In the genomic region with DNA sequence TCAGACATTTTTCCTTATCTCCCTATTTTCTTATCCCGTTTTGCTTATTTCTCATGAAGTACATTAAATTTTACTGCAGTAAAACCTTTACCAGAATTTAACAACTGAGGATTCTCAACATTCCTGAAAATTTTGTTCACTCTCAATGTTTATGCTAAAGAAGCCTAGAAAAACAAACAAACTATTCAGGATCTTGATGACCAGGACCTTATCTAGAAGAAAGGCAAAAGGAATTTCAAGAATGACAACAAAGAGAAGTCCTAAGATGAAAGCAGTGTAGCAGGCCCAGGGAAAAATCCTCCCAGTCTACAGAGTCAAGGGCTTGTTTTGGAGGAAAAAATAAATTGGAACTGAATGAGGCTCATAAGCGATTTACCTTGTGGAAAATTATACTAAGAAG, we compare ENCODE assay signal across 18 cellular contexts.
A peak's percentile ranks its signal among the peaks of the same experiment; 100 is the strongest.
DNase-seq lines count a peak whose midpoint lies in the region; ATAC-seq, FAIRE-seq and TF ChIP-seq lines count a peak whose summit lies in the region.
"Had no signal": no experiment of that assay in that cellular context is flagged by ENCODE, and none has a peak within 500 bp of the region (broad histone marks: within the 10 kb centered on the region; RNA-seq: fewer than 3 reads in every experiment).

No MANE protein-coding gene starts in this region.

- ATAC-seq in A549 (no peak), upper lobe of left lung (ENCODE audit: low FRiP score in 2 of 2) (no peak)
- ATAC-seq: gastrocnemius medialis had no signal

- H3K9me3 ChIP-seq in A549 = no peaks in the 10 kb centered on the region
- H3K9me3 ChIP-seq in HUES48 (ENCODE audit: control insufficient read depth, insufficient read depth, low read length) = peaks cover 4% of the 10 kb centered on the region; the same call in 1 of the 2 replicates
- no peaks in the 10 kb centered on the region for H3K9me3 ChIP-seq in upper lobe of left lung
- peaks cover 0 to 19% (median 2%) of the 10 kb centered on the region in 4 donors for H3K9me3 ChIP-seq in tibial nerve
- H3K9me3 ChIP-seq: gastrocnemius medialis had no signal

- FAIRE-seq in A549 (lab: Jason Lieb, UNC) = no peak
- FAIRE-seq: A204.1 had no signal

- no peak overlapping the region for H3K4me3 ChIP-seq in A549
- no peak overlapping the region for H3K4me3 ChIP-seq in HUES48 (ENCODE audit: low read depth, low read length)
- H3K4me3 ChIP-seq in choroid plexus epithelial cell (ENCODE audit: low read depth, low read length) = no peak overlapping the region
- no peak overlapping the region for H3K4me3 ChIP-seq in upper lobe of left lung
- no peak overlapping the region for H3K4me3 ChIP-seq in tibial nerve
- H3K4me3 ChIP-seq: dorsolateral prefrontal cortex, gastrocnemius medialis, left ventricle myocardium inferior had no signal

- TF ChIP-seq EP300 in A549 (IDR thresholded peaks at IDR 0.05) = no peak
- TF ChIP-seq EP300 in upper lobe of left lung (IDR thresholded peaks at IDR 0.05) = no peak
- TF ChIP-seq EP300 in tibial nerve (IDR thresholded peaks at IDR 0.05) = no peak

- H3K36me3 ChIP-seq in HUES48 (ENCODE audit: control insufficient read depth, insufficient read depth, low read length) = no peaks in the 10 kb centered on the region
- H3K36me3 ChIP-seq in upper lobe of left lung = no peaks in the 10 kb centered on the region
- no peaks in the 10 kb centered on the region for H3K36me3 ChIP-seq in tibial nerve
- H3K36me3 ChIP-seq: gastrocnemius medialis, left ventricle myocardium inferior had no signal

- CTCF ChIA-PET in A549 (lab: Yijun Ruan, JAX) = no interaction called here

- DNase-seq in A549 (ENCODE audit: low read depth in 1 of 2, low spot score in 1 of 2) (no peak), choroid plexus epithelial cell (ENCODE audit: low read depth) (peak; percentile 86), kidney glomerular epithelial cell (lab: John Stamatoyannopoulos, UW) (peak; percentile 78), upper lobe of left lung (no peak), tibial nerve (ENCODE audit: low spot score in 2 of 2) (no peak), SIG-M5 treated with dmso at 0.1 percent for 504 hours (lab: John Stamatoyannopoulos, UW; ENCODE audit: unreplicated experiment) (no peak), AG08395 (ENCODE audit: low spot score) (no peak)
- DNase-seq: activated CD4-positive, alpha-beta T cell treated with anti-CD3 and anti-CD28 coated beads for 1 hour; activated naive CD8-positive, alpha-beta T cell treated with anti-CD3 and anti-CD28 coated beads, Interleukin-2, amount 10 ng/mL, durations not matched to agents 7 days and 5 days; COR-L47; dorsolateral prefrontal cortex; gastrocnemius medialis; left ventricle myocardium inferior; NCI-H1105 treated with DMSO at 0.1 percent for 48 hours; NCI-H345; substantia nigra had no signal

- no peaks in the 10 kb centered on the region for H3K4me1 ChIP-seq in A549
- peaks cover 22% of the 10 kb centered on the region for H3K4me1 ChIP-seq in HUES48 (ENCODE audit: control insufficient read depth, insufficient read depth, low read length)
- no peaks in the 10 kb centered on the region for H3K4me1 ChIP-seq in upper lobe of left lung
- no peaks in the 10 kb centered on the region for H3K4me1 ChIP-seq in tibial nerve
- H3K4me1 ChIP-seq: gastrocnemius medialis, left ventricle myocardium inferior had no signal

- POLR2A ChIA-PET in A549 (lab: Yijun Ruan, JAX) = no interaction called here

- TF ChIP-seq POLR2A in A549 (IDR thresholded peaks at IDR 0.05; ENCODE audit: low read length) (no peak), upper lobe of left lung (IDR thresholded peaks at IDR 0.05) (no peak), tibial nerve (IDR thresholded peaks at IDR 0.05) (no peak)

- no peak for TF ChIP-seq RAD21 in A549 (conservative IDR thresholded peaks at IDR 0.05 in 1 of 2, IDR thresholded peaks at IDR 0.05 in 1 of 2)

- TF ChIP-seq CTCF in A549 (IDR thresholded peaks at IDR 0.05) (no peak), choroid plexus epithelial cell (conservative IDR thresholded peaks at IDR 0.05; ENCODE audit: low read depth, low read length) (no peak), upper lobe of left lung (IDR thresholded peaks at IDR 0.05) (no peak), tibial nerve (IDR thresholded peaks at IDR 0.05) (no peak)

- H3K4me2 ChIP-seq in A549 = peak overlapping the region; percentile 14; the same call in 1 of the 3 replicates

- 6% methylated on average over 2 of the region's 2 CpGs for WGBS in A549 (ENCODE audit: missing lambda C conversion rate)
- 14 to 29% methylated on average over 2 of the region's 2 CpGs for WGBS in upper lobe of left lung, 2 donors
- WGBS in tibial nerve, 2 donors = 22 to 40% methylated on average over 2 of the region's 2 CpGs

- H3K9ac ChIP-seq in HUES48 (ENCODE audit: low read depth, low read length) = no peak overlapping the region

- H3K27ac ChIP-seq in A549 = no peak overlapping the region
- peak overlapping the region; percentile 48 for H3K27ac ChIP-seq in HUES48 (ENCODE audit: low read depth, low read length)
- no peak overlapping the region for H3K27ac ChIP-seq in upper lobe of left lung
- H3K27ac ChIP-seq in tibial nerve = no peak overlapping the region
- H3K27ac ChIP-seq: dorsolateral prefrontal cortex, gastrocnemius medialis, left ventricle myocardium inferior had no signal

- H3K27me3 ChIP-seq in HUES48 (ENCODE audit: control insufficient read depth, insufficient read depth, low read length) (no peaks in the 10 kb centered on the region), upper lobe of left lung (no peaks in the 10 kb centered on the region), tibial nerve (no peaks in the 10 kb centered on the region)
- H3K27me3 ChIP-seq: dorsolateral prefrontal cortex, gastrocnemius medialis had no signal

TF ChIP-seq in A549, 52 proteins besides CTCF, POLR2A, EP300 and RAD21:
- TF ChIP-seq RFX5 (IDR thresholded peaks at IDR 0.05) (no peak), TFCP2L1 (CRISPR knock-in tag; IDR thresholded peaks at IDR 0.05) (no peak), SREBF2 (IDR thresholded peaks at IDR 0.05) (no peak), BHLHE40 (IDR thresholded peaks at IDR 0.05; ENCODE audit: low read depth, low read length) (no peak), CHD2 (IDR thresholded peaks at IDR 0.05; ENCODE audit: low read length, partially characterized antibody) (no peak), CBX8 (IDR thresholded peaks at IDR 0.05) (no peak), EHMT2 (IDR thresholded peaks at IDR 0.05; ENCODE audit: low read depth) (no peak), HDAC2 (IDR thresholded peaks at IDR 0.05) (no peak)
- TF ChIP-seq, protein P1, sequence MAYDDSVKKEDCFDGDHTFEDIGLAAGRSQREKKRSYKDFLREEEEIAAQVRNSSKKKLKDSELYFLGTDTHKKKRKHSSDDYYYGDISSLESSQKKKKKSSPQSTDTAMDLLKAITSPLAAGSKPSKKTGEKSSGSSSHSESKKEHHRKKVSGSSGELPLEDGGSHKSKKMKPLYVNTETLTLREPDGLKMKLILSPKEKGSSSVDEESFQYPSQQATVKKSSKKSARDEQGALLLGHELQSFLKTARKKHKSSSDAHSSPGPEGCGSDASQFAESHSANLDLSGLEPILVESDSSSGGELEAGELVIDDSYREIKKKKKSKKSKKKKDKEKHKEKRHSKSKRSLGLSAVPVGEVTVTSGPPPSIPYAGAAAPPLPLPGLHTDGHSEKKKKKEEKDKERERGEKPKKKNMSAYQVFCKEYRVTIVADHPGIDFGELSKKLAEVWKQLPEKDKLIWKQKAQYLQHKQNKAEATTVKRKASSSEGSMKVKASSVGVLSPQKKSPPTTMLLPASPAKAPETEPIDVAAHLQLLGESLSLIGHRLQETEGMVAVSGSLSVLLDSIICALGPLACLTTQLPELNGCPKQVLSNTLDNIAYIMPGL (CRISPR knock-in tag; IDR thresholded peaks at IDR 0.05; ENCODE audit: borderline replicate concordance) = no peak
- TF ChIP-seq, protein P2, sequence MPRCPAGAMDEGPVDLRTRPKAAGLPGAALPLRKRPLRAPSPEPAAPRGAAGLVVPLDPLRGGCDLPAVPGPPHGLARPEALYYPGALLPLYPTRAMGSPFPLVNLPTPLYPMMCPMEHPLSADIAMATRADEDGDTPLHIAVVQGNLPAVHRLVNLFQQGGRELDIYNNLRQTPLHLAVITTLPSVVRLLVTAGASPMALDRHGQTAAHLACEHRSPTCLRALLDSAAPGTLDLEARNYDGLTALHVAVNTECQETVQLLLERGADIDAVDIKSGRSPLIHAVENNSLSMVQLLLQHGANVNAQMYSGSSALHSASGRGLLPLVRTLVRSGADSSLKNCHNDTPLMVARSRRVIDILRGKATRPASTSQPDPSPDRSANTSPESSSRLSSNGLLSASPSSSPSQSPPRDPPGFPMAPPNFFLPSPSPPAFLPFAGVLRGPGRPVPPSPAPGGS (IDR thresholded peaks at IDR 0.05) = no peak
TF ChIP-seq in A549: peak in this region for 0.

Comparison
In these comparisons a context has a peak if more than half of its experiments do, and no peak if none do; other contexts are left out.
1. DNase-seq: peak in choroid plexus epithelial cell (single experiment) and kidney glomerular epithelial cell (single experiment); none in A549 (0 of 2), upper lobe of left lung (0 of 2), tibial nerve (0 of 2), SIG-M5 treated with dmso at 0.1 percent for 504 hours (single experiment) and AG08395 (single experiment).